11 cellular contexts compared by ENCODE assay signal in the genomic region with DNA sequence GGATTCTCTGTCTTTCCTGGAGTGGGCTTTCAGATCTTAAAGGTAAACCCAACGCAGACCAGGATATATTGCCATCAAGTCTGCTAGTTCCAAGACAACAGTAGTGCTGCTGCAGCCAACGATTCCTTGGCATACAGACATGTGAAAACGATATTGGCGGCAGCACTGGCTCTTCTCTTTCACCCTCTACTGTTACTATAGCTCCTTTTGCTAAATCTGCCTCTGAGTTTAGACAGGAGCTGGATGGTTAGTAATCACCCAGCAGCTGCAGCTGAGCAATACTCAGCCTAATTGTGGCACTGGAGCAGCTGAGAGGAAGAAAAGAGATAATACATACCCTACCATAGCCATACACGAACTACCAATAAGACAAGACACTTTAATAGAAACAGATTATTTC. TPM values are rescaled to one million over a fixed set of nuclear protein-coding genes. Genes with fewer than 3 reads are reported as not detected.
A peak's percentile ranks its signal among the peaks of the same experiment; 100 is the strongest.
DNase-seq lines count a peak whose midpoint lies in the region; ATAC-seq and TF ChIP-seq lines count a peak whose summit lies in the region.
"Had no signal": no experiment of that assay in that cellular context is flagged by ENCODE, and none has a peak within 500 bp of the region (broad histone marks: within the 10 kb centered on the region; RNA-seq: fewer than 3 reads in every experiment).

No MANE protein-coding gene starts in this region.

- H3K4me1 Mint-ChIP-seq in natural killer cell treated with Interleukin-12 subunit alpha and Interleukin-12 subunit beta and Interleukin-15 and Interleukin-18, amount 100 ng/mL, for 72 hours (ENCODE audit: low read depth in 2 of 2): peaks cover 60 to 70% of the 10 kb centered on the region in 2 donors
- peaks cover 23% of the 10 kb centered on the region for H3K4me1 Mint-ChIP-seq in CD14-positive monocyte

- H3K27me3 ChIP-seq in BE2C: peaks cover 49% of the 10 kb centered on the region
- H3K27me3 ChIP-seq: suprapubic skin had no signal

- H3K4me1 ChIP-seq in BE2C: no peaks in the 10 kb centered on the region

- no peaks in the 10 kb centered on the region for H3K9me3 ChIP-seq in BE2C
- H3K9me3 ChIP-seq: suprapubic skin had no signal

- peak overlapping the region; percentile 97 to 98 for H3K27ac Mint-ChIP-seq in natural killer cell treated with Interleukin-12 subunit alpha and Interleukin-12 subunit beta and Interleukin-15 and Interleukin-18, amount 100 ng/mL, for 72 hours
- H3K27ac Mint-ChIP-seq in CD14-positive monocyte: no peak overlapping the region

- H3K36me3 ChIP-seq in BE2C: no peaks in the 10 kb centered on the region
- H3K36me3 ChIP-seq: suprapubic skin had no signal

- H3K4me3 Mint-ChIP-seq in natural killer cell treated with Interleukin-12 subunit alpha and Interleukin-12 subunit beta and Interleukin-15 and Interleukin-18, amount 100 ng/mL, for 72 hours: peak overlapping the region; percentile 70
- H3K4me3 Mint-ChIP-seq in CD14-positive monocyte: peak overlapping the region in 1 of 2 donors; percentile 79

- TF ChIP-seq CTCF in CD14-positive monocyte (IDR thresholded peaks at IDR 0.05) (no peak), BE2C (IDR thresholded peaks at IDR 0.05; ENCODE audit: low read depth, low read length) (no peak)

- H3K27me3 Mint-ChIP-seq in natural killer cell treated with Interleukin-12 subunit alpha and Interleukin-12 subunit beta and Interleukin-15 and Interleukin-18, amount 100 ng/mL, for 72 hours: no peaks in the 10 kb centered on the region
- H3K27me3 Mint-ChIP-seq in CD14-positive monocyte (ENCODE audit: low read depth in 3 of 3): peaks cover 88 to 94% (median 93%) of the 10 kb centered on the region in 3 donors

- H3K4me3 ChIP-seq in BE2C (ENCODE audit: low read depth, low read length): no peak overlapping the region
- H3K4me3 ChIP-seq: PC-9, smooth muscle cell, suprapubic skin had no signal

- peaks cover 9% of the 10 kb centered on the region for H3K36me3 Mint-ChIP-seq in natural killer cell treated with Interleukin-12 subunit alpha and Interleukin-12 subunit beta and Interleukin-15 and Interleukin-18, amount 100 ng/mL, for 72 hours
- peaks cover 6 to 14% of the 10 kb centered on the region in 2 donors for H3K36me3 Mint-ChIP-seq in CD14-positive monocyte

- intact Hi-C loops in CD14-positive monocyte (cut with micrococcal nuclease): no loop called here

- no peaks in the 10 kb centered on the region for H3K9me3 Mint-ChIP-seq in natural killer cell treated with Interleukin-12 subunit alpha and Interleukin-12 subunit beta and Interleukin-15 and Interleukin-18, amount 100 ng/mL, for 72 hours
- H3K9me3 Mint-ChIP-seq in CD14-positive monocyte: peaks cover 11 to 26% (median 17%) of the 10 kb centered on the region in 7 donors

- DNase-seq in NCI-H1694 (lab: John Stamatoyannopoulos, UW) (peak; percentile 0), NCI-H1694 treated with DMSO at 0.1 percent for 48 hours (lab: John Stamatoyannopoulos, UW) (no peak), MV-4-11 (lab: John Stamatoyannopoulos, UW) (peak; percentile 29), astrocyte of the hippocampus (ENCODE audit: low read depth, low spot score) (peak; percentile 30), CD14-positive monocyte (ENCODE audit: low spot score) (no peak), BE2C (no peak)
- DNase-seq in natural killer cell treated with Interleukin-12 subunit alpha and Interleukin-12 subunit beta and Interleukin-15 and Interleukin-18, amount 100 ng/mL, for 72 hours (ENCODE audit: low spot score): no peak
- DNase-seq: PC-9 had no signal

- no peak for ATAC-seq in natural killer cell treated with Interleukin-12 subunit alpha and Interleukin-12 subunit beta and Interleukin-15 and Interleukin-18, amount 100 ng/mL, for 72 hours
- ATAC-seq in GM19397 (IDR thresholded peaks at IDR 0.05; ENCODE audit: unreplicated experiment): no peak

RNA-seq across cellular contexts. Expression of gene YES1, which starts 4.0 kb away (rescaled TPM):
- 10 to 100 TPM; 30.8 to 33.3 TPM for total RNA-seq in natural killer cell treated with Interleukin-12 subunit alpha and Interleukin-12 subunit beta and Interleukin-15 and Interleukin-18, amount 100 ng/mL, for 72 hours
- not detected for polyA plus RNA-seq in CD14-positive monocyte
- polyA plus RNA-seq in BE2C (2012; ENCODE audit: insufficient read depth, insufficient read length, low read depth): not detected

Comparison
In these comparisons a context has a peak if more than half of its experiments do, and no peak if none do; other contexts are left out.
1. DNase-seq: peak in NCI-H1694 (single experiment), MV-4-11 (single experiment) and astrocyte of the hippocampus (single experiment); none in NCI-H1694 treated with DMSO at 0.1 percent for 48 hours (single experiment), natural killer cell treated with Interleukin-12 subunit alpha and Interleukin-12 subunit beta and Interleukin-15 and Interleukin-18, amount 100 ng/mL, for 72 hours (single experiment), CD14-positive monocyte (single experiment) and BE2C (single experiment).
2. H3K27ac Mint-ChIP-seq: peak in natural killer cell treated with Interleukin-12 subunit alpha and Interleukin-12 subunit beta and Interleukin-15 and Interleukin-18, amount 100 ng/mL, for 72 hours (2 of 2); none in CD14-positive monocyte (0 of 7).